1 cellular context compared by ENCODE assay signal in the genomic region with DNA sequence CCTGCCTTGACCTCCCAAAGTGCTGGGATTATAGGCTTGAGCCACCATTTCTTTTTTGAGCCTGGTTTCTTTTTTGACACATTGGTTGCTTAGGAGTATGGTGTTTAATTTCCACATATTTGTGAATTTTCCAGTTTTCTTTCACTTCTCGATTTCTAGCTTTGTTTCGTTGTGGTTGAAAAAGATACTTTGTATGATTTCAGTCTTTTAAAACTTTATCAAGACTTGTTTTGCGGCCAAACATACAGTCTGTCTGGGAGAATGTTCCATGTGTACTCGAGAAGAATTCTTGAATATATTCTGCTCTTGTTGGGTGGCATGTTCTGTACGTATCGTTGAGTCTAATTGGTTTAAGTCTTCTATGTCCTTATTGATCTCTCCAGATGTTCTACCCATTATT.
TF ChIP-seq lines count a peak whose summit lies in the region.

No MANE protein-coding gene starts in this region.

TF ChIP-seq in K562, 482 proteins besides CTCF, POLR2A, EP300 and RAD21:
- TF ChIP-seq, protein P1, sequence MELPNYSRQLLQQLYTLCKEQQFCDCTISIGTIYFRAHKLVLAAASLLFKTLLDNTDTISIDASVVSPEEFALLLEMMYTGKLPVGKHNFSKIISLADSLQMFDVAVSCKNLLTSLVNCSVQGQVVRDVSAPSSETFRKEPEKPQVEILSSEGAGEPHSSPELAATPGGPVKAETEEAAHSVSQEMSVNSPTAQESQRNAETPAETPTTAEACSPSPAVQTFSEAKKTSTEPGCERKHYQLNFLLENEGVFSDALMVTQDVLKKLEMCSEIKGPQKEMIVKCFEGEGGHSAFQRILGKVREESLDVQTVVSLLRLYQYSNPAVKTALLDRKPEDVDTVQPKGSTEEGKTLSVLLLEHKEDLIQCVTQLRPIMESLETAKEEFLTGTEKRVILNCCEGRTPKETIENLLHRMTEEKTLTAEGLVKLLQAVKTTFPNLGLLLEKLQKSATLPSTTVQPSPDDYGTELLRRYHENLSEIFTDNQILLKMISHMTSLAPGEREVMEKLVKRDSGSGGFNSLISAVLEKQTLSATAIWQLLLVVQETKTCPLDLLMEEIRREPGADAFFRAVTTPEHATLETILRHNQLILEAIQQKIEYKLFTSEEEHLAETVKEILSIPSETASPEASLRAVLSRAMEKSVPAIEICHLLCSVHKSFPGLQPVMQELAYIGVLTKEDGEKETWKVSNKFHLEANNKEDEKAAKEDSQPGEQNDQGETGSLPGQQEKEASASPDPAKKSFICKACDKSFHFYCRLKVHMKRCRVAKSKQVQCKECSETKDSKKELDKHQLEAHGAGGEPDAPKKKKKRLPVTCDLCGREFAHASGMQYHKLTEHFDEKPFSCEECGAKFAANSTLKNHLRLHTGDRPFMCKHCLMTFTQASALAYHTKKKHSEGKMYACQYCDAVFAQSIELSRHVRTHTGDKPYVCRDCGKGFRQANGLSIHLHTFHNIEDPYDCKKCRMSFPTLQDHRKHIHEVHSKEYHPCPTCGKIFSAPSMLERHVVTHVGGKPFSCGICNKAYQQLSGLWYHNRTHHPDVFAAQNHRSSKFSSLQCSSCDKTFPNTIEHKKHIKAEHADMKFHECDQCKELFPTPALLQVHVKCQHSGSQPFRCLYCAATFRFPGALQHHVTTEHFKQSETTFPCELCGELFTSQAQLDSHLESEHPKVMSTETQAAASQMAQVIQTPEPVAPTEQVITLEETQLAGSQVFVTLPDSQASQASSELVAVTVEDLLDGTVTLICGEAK (IDR thresholded peaks at IDR 0.05) = peak; percentile 65; the same call in 1 of the 2 replicates
- TF ChIP-seq, protein P1 (CRISPR knock-in tag; IDR thresholded peaks at IDR 0.05) = peak; percentile 40; the same call in 1 of the 2 replicates
- TF ChIP-seq ZNF668 (CRISPR knock-in tag; IDR thresholded peaks at IDR 0.05) (no peak), CBX8 (IDR thresholded peaks at IDR 0.05; ENCODE audit: borderline replicate concordance, extremely low read depth, low read depth, low read length, poor library complexity, severe bottlenecking) (peak; percentile 42)
